17 cellular contexts compared by ENCODE assay signal in genomic region chr18:48853588-48853987, GRCh38.
"Had no signal": no experiment of that assay in that cellular context is flagged by ENCODE, and none has a peak within 500 bp of the region (broad histone marks: within the 10 kb centered on the region; RNA-seq: fewer than 3 reads in every experiment).

No MANE protein-coding gene starts in this region.

- H3K4me3 ChIP-seq: body of pancreas, prostate gland, right atrium auricular region, skin epidermis, suprapubic skin, upper lobe of left lung had no signal

- H3K27ac Mint-ChIP-seq: activated CD4-positive, alpha-beta T cell treated with anti-CD3 and anti-CD28 coated beads for 36 hours; effector memory CD8-positive, alpha-beta T cell; stimulated activated naive CD8-positive, alpha-beta T cell treated with anti-CD3 and anti-CD28 coated beads, Interleukin-15, amount 100 ng/mL, for 72 hours had no signal

- H3K27me3 ChIP-seq: body of pancreas, right atrium auricular region, suprapubic skin, upper lobe of left lung had no signal

- ATAC-seq: body of pancreas; effector memory CD8-positive, alpha-beta T cell; left ventricle myocardium superior; stimulated activated naive CD8-positive, alpha-beta T cell treated with anti-CD3 and anti-CD28 coated beads, Interleukin-15, amount 100 ng/mL, for 72 hours had no signal

- H3K36me3 Mint-ChIP-seq: activated naive CD8-positive, alpha-beta T cell treated with anti-CD3 and anti-CD28 coated beads, Interleukin-2, amount 10 ng/mL, durations not matched to agents 7 days and 5 days had no signal

- H3K9me3 Mint-ChIP-seq: activated naive CD8-positive, alpha-beta T cell treated with anti-CD3 and anti-CD28 coated beads, Interleukin-2, amount 10 ng/mL, durations not matched to agents 7 days and 5 days; effector memory CD8-positive, alpha-beta T cell; stimulated activated naive CD8-positive, alpha-beta T cell treated with anti-CD3 and anti-CD28 coated beads, Interleukin-15, amount 100 ng/mL, for 72 hours had no signal

- H3K4me1 ChIP-seq: body of pancreas, prostate gland had no signal

- H3K4me3 Mint-ChIP-seq: activated CD4-positive, alpha-beta T cell treated with anti-CD3 and anti-CD28 coated beads for 36 hours; effector memory CD8-positive, alpha-beta T cell; neural crest cell; stimulated activated naive CD8-positive, alpha-beta T cell treated with anti-CD3 and anti-CD28 coated beads, Interleukin-15, amount 100 ng/mL, for 72 hours had no signal

- H3K27me3 Mint-ChIP-seq: activated CD4-positive, alpha-beta T cell treated with anti-CD3 and anti-CD28 coated beads for 36 hours; activated naive CD8-positive, alpha-beta T cell treated with anti-CD3 and anti-CD28 coated beads, Interleukin-2, amount 10 ng/mL, durations not matched to agents 7 days and 5 days; effector memory CD8-positive, alpha-beta T cell; stimulated activated naive CD8-positive, alpha-beta T cell treated with anti-CD3 and anti-CD28 coated beads, Interleukin-15, amount 100 ng/mL, for 72 hours had no signal

- H3K36me3 ChIP-seq: prostate gland, right atrium auricular region had no signal

- DNase-seq: activated CD4-positive, alpha-beta T cell treated with anti-CD3 and anti-CD28 coated beads for 36 hours; activated CD4-positive, alpha-beta T cell treated with anti-CD3 and anti-CD28 coated beads, Interleukin-2, amount 50 U/mL, for 48 hours; activated naive CD4-positive, alpha-beta T cell treated with Interleukin-2 at 50 U/mL for 16 hours; activated naive CD8-positive, alpha-beta T cell treated with anti-CD3 and anti-CD28 coated beads, Interleukin-2, amount 10 ng/mL, durations not matched to agents 7 days and 5 days; activated T-cell treated with anti-CD3 and anti-CD28 coated beads for 4 hours; body of pancreas; effector memory CD8-positive, alpha-beta T cell; left ventricle myocardium superior; stimulated activated CD4-positive, alpha-beta T cell treated with anti-CD3 and anti-CD28 coated beads, Interleukin-15, amount 100 ng/mL, for 24 hours; stimulated activated CD4-positive, alpha-beta T cell treated with anti-CD3 and anti-CD28 coated beads, Interleukin-2, amount 100 ng/mL, for 48 hours; stimulated activated naive CD8-positive, alpha-beta T cell treated with anti-CD3 and anti-CD28 coated beads, Interleukin-15, amount 100 ng/mL, for 72 hours; upper lobe of left lung had no signal

- H3K9me3 ChIP-seq: body of pancreas, prostate gland, right atrium auricular region, suprapubic skin, upper lobe of left lung had no signal

- H3K27ac ChIP-seq: body of pancreas, prostate gland, right atrium auricular region, skin epidermis, suprapubic skin, upper lobe of left lung had no signal
